ENCODE assay signal across 1 cellular context in the genomic region with DNA sequence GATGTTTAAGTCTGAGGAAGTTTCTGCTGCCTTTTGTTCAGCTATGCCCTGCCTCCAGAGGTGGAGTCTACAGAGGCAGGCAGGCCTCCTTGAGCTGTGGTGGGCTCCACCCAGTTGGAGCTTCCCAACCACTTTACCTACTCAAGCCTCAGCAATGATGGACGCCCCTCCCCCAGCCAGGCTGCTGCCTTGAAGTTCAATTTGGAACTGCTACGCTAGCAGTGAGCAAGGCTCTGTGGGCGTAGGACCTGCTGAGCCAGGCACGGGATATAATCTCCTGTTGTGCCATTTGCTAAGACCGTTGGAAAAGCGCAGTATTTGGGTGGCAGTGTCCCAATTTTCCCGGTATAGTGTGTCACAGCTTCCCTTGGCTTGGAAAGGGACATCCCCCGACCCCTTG. TPM values are rescaled to one million over a fixed set of nuclear protein-coding genes. Genes with fewer than 3 reads are reported as not detected.
"Had no signal": no experiment of that assay in that cellular context is flagged by ENCODE, and none has a peak within 500 bp of the region (broad histone marks: within the 10 kb centered on the region; RNA-seq: fewer than 3 reads in every experiment).

No MANE protein-coding gene starts in this region.

RNA-seq across cellular contexts. Expression of a gene that starts 40.1 kb away (rescaled TPM):
- total RNA-seq: ascending aorta had no signal
